In genomic region chr7:158704524-158705233, GRCh38 we compare ENCODE assay signal across 8 cellular contexts. TPM values are rescaled to one million over a fixed set of nuclear protein-coding genes. Genes with fewer than 3 reads are reported as not detected.
DNase-seq lines count a peak whose midpoint lies in the region; ATAC-seq, FAIRE-seq and TF ChIP-seq lines count a peak whose summit lies in the region.

Gene NCAPG2, minus strand, starts transcription at chr7:158704804. Its CDS starts 2,905 bp downstream, at chr7:158701899.

- H3K36me3 ChIP-seq in psoas muscle (ENCODE audit: insufficient read depth in 1 of 2, low read depth in 1 of 2) = peaks cover 0 to 7% of the 10 kb centered on the region in 2 donors

- DNase-seq in GM13977 (ENCODE audit: low spot score) (peak; percentile 99), NCI-H1694 (lab: John Stamatoyannopoulos, UW) (peak; percentile 95), amygdala (lab: John Stamatoyannopoulos, UW) (peak; percentile 61 to 98 (median 94)), left ventricle myocardium superior (peak; percentile 99), psoas muscle (peak; percentile 99 to 100), urothelium cell line (ENCODE audit: low spot score) (peak; percentile 97)

- peaks cover 4% of the 10 kb centered on the region for H3K4me1 ChIP-seq in psoas muscle

- intact Hi-C loops in left ventricle myocardium superior (cut with micrococcal nuclease) = no loop called here
- intact Hi-C loops in psoas muscle (cut with DNase I) = no loop called here

- peak; percentile 17 for FAIRE-seq in urothelium cell line (lab: Jason Lieb, UNC)

- H3K27me3 ChIP-seq in psoas muscle (ENCODE audit: insufficient read depth in 3 of 3, low read length in 2 of 3) = no peaks in the 10 kb centered on the region

- in situ Hi-C loops in GM13977 (cut with MboI; ENCODE audit: low pct_unique_long_range_greater_than_20kb, low sequenced_read_pairs, unreplicated experiment) = no loop called here

- H3K27me3 Mint-ChIP-seq in T-helper 1 cell treated with Interleukin-12 subunit alpha and Interleukin-12 subunit beta and Interleukin-4 antibody, amounts not matched to agents 30 μg/mL and 1 μg/mL, for 36 hours (ENCODE audit: low read depth) = no peaks in the 10 kb centered on the region

- 0 to 1% (median 0%) methylated on average over 31 to 78 of the region's 78 CpGs for WGBS in psoas muscle, 3 donors

- H3K9me3 ChIP-seq in psoas muscle = no peaks in the 10 kb centered on the region

- H3K36me3 Mint-ChIP-seq in T-helper 1 cell treated with Interleukin-12 subunit alpha and Interleukin-12 subunit beta and Interleukin-4 antibody, amounts not matched to agents 30 μg/mL and 1 μg/mL, for 36 hours (ENCODE audit: low read depth) = peaks cover 21% of the 10 kb centered on the region

- H3K27ac Mint-ChIP-seq in T-helper 1 cell treated with Interleukin-12 subunit alpha and Interleukin-12 subunit beta and Interleukin-4 antibody, amounts not matched to agents 30 μg/mL and 1 μg/mL, for 36 hours = peak within 1 kb of the TSS; percentile 79

- H3K4me3 ChIP-seq in psoas muscle = peak within 1 kb of the TSS; percentile 98

- ATAC-seq in HG02884 (IDR thresholded peaks at IDR 0.05; ENCODE audit: unreplicated experiment) (peak; percentile 97), left ventricle myocardium superior (peak; percentile 99), psoas muscle (peak; percentile 99 to 100 (median 99))

- peaks cover 9% of the 10 kb centered on the region for H3K9me3 Mint-ChIP-seq in T-helper 1 cell treated with Interleukin-12 subunit alpha and Interleukin-12 subunit beta and Interleukin-4 antibody, amounts not matched to agents 30 μg/mL and 1 μg/mL, for 36 hours

- peaks cover 40% of the 10 kb centered on the region for H3K4me1 Mint-ChIP-seq in T-helper 1 cell treated with Interleukin-12 subunit alpha and Interleukin-12 subunit beta and Interleukin-4 antibody, amounts not matched to agents 30 μg/mL and 1 μg/mL, for 36 hours (ENCODE audit: low read depth)

- TF ChIP-seq CTCF in GM13977 (IDR thresholded peaks at IDR 0.05; ENCODE audit: extremely low read depth, insufficient read depth, missing control alignments) (no peak), psoas muscle (IDR thresholded peaks at IDR 0.05) (peak; percentile 36)

- H3K4me3 Mint-ChIP-seq in T-helper 1 cell treated with Interleukin-12 subunit alpha and Interleukin-12 subunit beta and Interleukin-4 antibody, amounts not matched to agents 30 μg/mL and 1 μg/mL, for 36 hours = peak within 1 kb of the TSS; percentile 87

- H3K27ac ChIP-seq in psoas muscle = peak within 1 kb of the TSS; percentile 84

RNA-seq across cellular contexts. Expression of gene NCAPG2, which starts in this region (rescaled TPM):
- total RNA-seq in left ventricle myocardium superior (5.0 TPM), psoas muscle (1 to 10 TPM; 2.2 to 3.8 (median 3.2) TPM)
- 1 to 10 TPM; 1.9 to 3.3 (median 1.9) TPM for polyA plus RNA-seq in psoas muscle

Comparison
In these comparisons a context has a peak if more than half of its experiments do, and no peak if none do; other contexts are left out.
1. Peak in every context shown above with its lines: DNase-seq, ATAC-seq, H3K4me3 ChIP-seq and H3K27ac ChIP-seq.